In the genomic region with DNA sequence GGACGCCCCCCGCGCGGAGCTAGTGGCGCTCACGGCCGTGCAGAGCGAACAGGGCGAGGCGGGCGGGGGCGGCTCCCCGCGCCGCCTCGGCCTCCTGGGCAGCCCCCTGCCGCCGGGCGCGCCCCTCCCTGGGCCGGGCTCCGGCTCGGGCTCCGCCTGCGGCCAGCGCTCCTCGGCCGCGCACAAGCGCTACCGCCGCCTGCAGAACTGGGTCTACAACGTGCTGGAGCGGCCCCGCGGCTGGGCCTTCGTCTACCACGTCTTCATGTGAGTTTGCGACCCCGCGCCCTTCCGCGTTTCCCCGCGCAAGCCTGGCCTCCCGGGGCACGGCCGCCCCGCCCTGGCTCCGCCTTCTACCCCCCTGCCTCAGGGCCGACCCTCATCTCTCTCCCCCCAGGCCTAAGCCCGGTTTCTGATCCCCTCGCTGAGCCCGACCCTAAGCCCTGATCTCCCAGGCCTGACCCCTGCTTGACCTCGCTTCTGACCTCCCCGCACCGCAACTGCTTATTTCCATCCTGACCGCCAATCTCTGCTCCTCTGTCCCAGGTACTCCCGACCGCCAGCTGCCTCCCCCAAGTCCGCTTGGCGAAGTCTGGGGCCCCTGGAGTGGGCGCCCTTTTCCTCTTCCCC, we compare ENCODE assay signal across 8 cellular contexts. TPM values are rescaled to one million over a fixed set of nuclear protein-coding genes. Genes with fewer than 3 reads are reported as not detected.
DNase-seq lines count a peak whose midpoint lies in the region; ATAC-seq, FAIRE-seq and TF ChIP-seq lines count a peak whose summit lies in the region.

No MANE protein-coding gene starts in this region.

- H3K9ac ChIP-seq in mesenchymal stem cell (ENCODE audit: low read length), result no peak overlapping the region

- CTCF ChIA-PET in A549 (lab: Yijun Ruan, JAX), result interaction anchor here (1.4 kb wide), 1 partner anchor 10 kb away, joined by 3 read pairs; no protein-coding TSS in a partner anchor
- CTCF ChIA-PET in HEK293T (lab: Yijun Ruan, JAX), result interaction anchor here (1.0 kb wide), 1 partner anchor 9 kb away, joined by 3 read pairs; no protein-coding TSS in a partner anchor

- no peak for TF ChIP-seq EP300 in A549 (IDR thresholded peaks at IDR 0.05)

- no peak for FAIRE-seq in A549 (lab: Jason Lieb, UNC)

- no peak overlapping the region for H2BK5ac ChIP-seq in mesenchymal stem cell (ENCODE audit: low read depth, low read length, poor library complexity, severe bottlenecking)

- H3K4me3 ChIP-seq in A549 (peak overlapping the region; percentile 53), brain microvascular endothelial cell (ENCODE audit: low read depth, low read length) (peak overlapping the region; percentile 17), mesenchymal stem cell (ENCODE audit: insufficient read depth in 1 of 2, low read depth in 1 of 2, low read length in 2 of 2) (peak overlapping the region in 1 of 2 experiments; percentile 49)

- no peak overlapping the region for H3K4ac ChIP-seq in mesenchymal stem cell (ENCODE audit: low read depth in 1 of 2, low read length in 2 of 2)

- no peak overlapping the region for H3K23ac ChIP-seq in mesenchymal stem cell (ENCODE audit: low read length in 2 of 2)

- no peak overlapping the region for H4K8ac ChIP-seq in mesenchymal stem cell (ENCODE audit: low read length)

- POLR2A ChIA-PET in A549 (lab: Yijun Ruan, JAX) (no interaction called here), HEK293T (lab: Yijun Ruan, JAX) (interaction anchor here (1.7 kb wide), 1 partner anchor 93 kb away, joined by 4 read pairs; the partner anchor contains the start of gene NFYC)

- H3K9me3 ChIP-seq in A549, result no peaks in the 10 kb centered on the region
- H3K9me3 ChIP-seq in mesenchymal stem cell (ENCODE audit: control insufficient read depth, low read length), result no peaks in the 10 kb centered on the region

- H3K4me1 ChIP-seq in A549 (no peaks in the 10 kb centered on the region), mesenchymal stem cell (ENCODE audit: control insufficient read depth, insufficient read depth, low read depth, low read length) (peaks cover 25% of the 10 kb centered on the region)

- in situ Hi-C loops in brain microvascular endothelial cell (cut with HindIII; ENCODE audit: low pct_ligation_motif_present, low sequenced_read_pairs), result no loop called here

- no peak overlapping the region for H2AK5ac ChIP-seq in mesenchymal stem cell (ENCODE audit: low read length, severe bottlenecking)

- TF ChIP-seq RAD21 in A549 (conservative IDR thresholded peaks at IDR 0.05 in 1 of 2, IDR thresholded peaks at IDR 0.05 in 1 of 2), result no peak

- H3K27me3 ChIP-seq in brain microvascular endothelial cell (replicated peaks) (peaks cover 5% of the 10 kb centered on the region), mesenchymal stem cell (ENCODE audit: control insufficient read depth in 1 of 2, insufficient read depth in 1 of 2, low read length in 2 of 2) (peaks cover 11 to 71% of the 10 kb centered on the region in 2 experiments)

- H3K14ac ChIP-seq in mesenchymal stem cell (ENCODE audit: low read length in 2 of 2), result no peak overlapping the region

- TF ChIP-seq CTCF in A549 (IDR thresholded peaks at IDR 0.05), result no peak
- TF ChIP-seq CTCF in brain microvascular endothelial cell (IDR thresholded peaks at IDR 0.05; ENCODE audit: low read depth, low read length, missing control alignments), result no peak

- H3K36me3 ChIP-seq in brain microvascular endothelial cell (replicated peaks), result no peaks in the 10 kb centered on the region
- H3K36me3 ChIP-seq in mesenchymal stem cell (ENCODE audit: control insufficient read depth in 1 of 2, insufficient read depth in 2 of 2, low read depth in 1 of 2, low read length in 2 of 2), result peaks cover 0 to 5% of the 10 kb centered on the region in 2 experiments

- no peak overlapping the region for H2BK120ac ChIP-seq in mesenchymal stem cell (ENCODE audit: low read depth, low read length)

- H2BK12ac ChIP-seq in mesenchymal stem cell (ENCODE audit: low read length in 2 of 2), result peak overlapping the region in 1 of 2 experiments; percentile 6

- 68% methylated on average over 31 of the region's 63 CpGs for WGBS in A549 (ENCODE audit: missing lambda C conversion rate)
- WGBS in mesenchymal stem cell, result 13% methylated on average over 56 of the region's 63 CpGs

- DNase-seq in A549 (ENCODE audit: low read depth in 1 of 2, low spot score in 1 of 2) (no peak), HEK293T (ENCODE audit: extremely low spot score) (peak; percentile 47), brain microvascular endothelial cell (no peak), mesenchymal stem cell (no peak), NOMO-1 treated with dmso at 0.1 percent for 144 hours (lab: John Stamatoyannopoulos, UW; ENCODE audit: unreplicated experiment) (no peak), Kasumi-1 (lab: John Stamatoyannopoulos, UW) (no peak)
- no peak for DNase-seq in activated CD8-positive, alpha-beta memory T cell treated with anti-CD3 and anti-CD28 coated beads for 24 hours

- H3K18ac ChIP-seq in mesenchymal stem cell (ENCODE audit: low read depth in 1 of 2, low read length in 2 of 2), result no peak overlapping the region

- no peak overlapping the region for H2AFZ ChIP-seq in mesenchymal stem cell (ENCODE audit: low read depth, low read length)

- 0 out of 6 replicates have a peak, but pooled peaks of 1 of the 2 experiments have one; percentile 9 for ATAC-seq in A549
- ATAC-seq in HG03108 (IDR thresholded peaks at IDR 0.05; ENCODE audit: unreplicated experiment), result no peak

- no peaks in the 10 kb centered on the region for H3K79me1 ChIP-seq in mesenchymal stem cell (replicated peaks; ENCODE audit: low read length, poor library complexity, severe bottlenecking)

- H4K91ac ChIP-seq in mesenchymal stem cell (ENCODE audit: low read length), result no peak overlapping the region

- H3K27ac ChIP-seq in A549 (peak overlapping the region; percentile 59 to 88; a peak in 4 of 6 replicates), brain microvascular endothelial cell (no peak overlapping the region), mesenchymal stem cell (ENCODE audit: low read length, poor library complexity, severe bottlenecking) (no peak overlapping the region)

- TF ChIP-seq POLR2A in A549 (IDR thresholded peaks at IDR 0.05; ENCODE audit: low read length), result no peak

- peak overlapping the region; percentile 93 for H3K4me2 ChIP-seq in A549
- peak overlapping the region; percentile 93 for H3K4me2 ChIP-seq in mesenchymal stem cell (ENCODE audit: low read length, poor library complexity, severe bottlenecking)

- H2BK15ac ChIP-seq in mesenchymal stem cell (ENCODE audit: low read depth, poor library complexity, severe bottlenecking), result no peak overlapping the region

TF ChIP-seq in A549, 52 proteins besides CTCF, POLR2A, EP300 and RAD21 (continues in another document):
- TF ChIP-seq CHD4 (IDR thresholded peaks at IDR 0.05; ENCODE audit: borderline replicate concordance), result no peak
- TF ChIP-seq E2F6 (IDR thresholded peaks at IDR 0.05; ENCODE audit: borderline replicate concordance, low read depth), result no peak
- TF ChIP-seq PHF8 (IDR thresholded peaks at IDR 0.05; ENCODE audit: borderline replicate concordance, low read depth), result no peak
- no peak for TF ChIP-seq NR3C1 (IDR thresholded peaks at IDR 0.05)
- TF ChIP-seq TFCP2L1 (CRISPR knock-in tag; IDR thresholded peaks at IDR 0.05), result no peak
- TF ChIP-seq, protein P1, sequence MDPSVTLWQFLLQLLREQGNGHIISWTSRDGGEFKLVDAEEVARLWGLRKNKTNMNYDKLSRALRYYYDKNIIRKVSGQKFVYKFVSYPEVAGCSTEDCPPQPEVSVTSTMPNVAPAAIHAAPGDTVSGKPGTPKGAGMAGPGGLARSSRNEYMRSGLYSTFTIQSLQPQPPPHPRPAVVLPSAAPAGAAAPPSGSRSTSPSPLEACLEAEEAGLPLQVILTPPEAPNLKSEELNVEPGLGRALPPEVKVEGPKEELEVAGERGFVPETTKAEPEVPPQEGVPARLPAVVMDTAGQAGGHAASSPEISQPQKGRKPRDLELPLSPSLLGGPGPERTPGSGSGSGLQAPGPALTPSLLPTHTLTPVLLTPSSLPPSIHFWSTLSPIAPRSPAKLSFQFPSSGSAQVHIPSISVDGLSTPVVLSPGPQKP (IDR thresholded peaks at IDR 0.05; ENCODE audit: low read depth, low read length), result no peak

TF ChIP-seq in HEK293T, 16 proteins besides CTCF, POLR2A, EP300 and RAD21:
- TF ChIP-seq TARDBP (IDR thresholded peaks at IDR 0.05), result no peak
- TF ChIP-seq ELF4 (IDR thresholded peaks at IDR 0.05), result no peak
- TF ChIP-seq FOXK2 (IDR thresholded peaks at IDR 0.05), result no peak
- no peak for TF ChIP-seq ZNF384 (IDR thresholded peaks at IDR 0.05)
- TF ChIP-seq L3MBTL2 (conservative IDR thresholded peaks at IDR 0.05), result peak; percentile 39; the same call in 1 of the 2 replicates
- no peak for TF ChIP-seq LEF1 (IDR thresholded peaks at IDR 0.05; ENCODE audit: borderline replicate concordance)
- TF ChIP-seq SUZ12 (IDR thresholded peaks at IDR 0.05), result no peak
- TF ChIP-seq BHLHE40 (IDR thresholded peaks at IDR 0.05; ENCODE audit: borderline replicate concordance), result no peak
- TF ChIP-seq NFRKB (IDR thresholded peaks at IDR 0.05), result no peak
- TF ChIP-seq, protein P2, sequence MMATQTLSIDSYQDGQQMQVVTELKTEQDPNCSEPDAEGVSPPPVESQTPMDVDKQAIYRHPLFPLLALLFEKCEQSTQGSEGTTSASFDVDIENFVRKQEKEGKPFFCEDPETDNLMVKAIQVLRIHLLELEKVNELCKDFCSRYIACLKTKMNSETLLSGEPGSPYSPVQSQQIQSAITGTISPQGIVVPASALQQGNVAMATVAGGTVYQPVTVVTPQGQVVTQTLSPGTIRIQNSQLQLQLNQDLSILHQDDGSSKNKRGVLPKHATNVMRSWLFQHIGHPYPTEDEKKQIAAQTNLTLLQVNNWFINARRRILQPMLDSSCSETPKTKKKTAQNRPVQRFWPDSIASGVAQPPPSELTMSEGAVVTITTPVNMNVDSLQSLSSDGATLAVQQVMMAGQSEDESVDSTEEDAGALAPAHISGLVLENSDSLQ (IDR thresholded peaks at IDR 0.05), result no peak
- peak; percentile 31; the same call in 1 of the 2 replicates for TF ChIP-seq FOXM1 (IDR thresholded peaks at IDR 0.05; ENCODE audit: borderline replicate concordance)

RNA-seq across cellular contexts. Expression of gene KCNQ4, which starts 0.7 kb away (rescaled TPM):
- polyA plus RNA-seq in A549 (2011; rRNA removed), result 0.08 and 0.09 TPM in 2 replicates
- polyA plus RNA-seq in A549 (2012; cell fraction: cytosol; rRNA removed), result 0.17 and 0.30 TPM in 2 replicates
- 0.95 and 1.7 TPM in 2 replicates for polyA plus RNA-seq in A549 (2012; cell fraction: nucleus; rRNA removed)
- 0.17 to 0.24 TPM (median 0.22 TPM) in 3 replicates for polyA plus RNA-seq in A549 (2017; fragmentation: RNase III; extraction: RNeasy Plus Mini Kit Qiagen cat#74134 plus additional on column Dnase treatment)
- polyA minus RNA-seq in A549 (2011; rRNA and poly(A)+ RNA removed), result 0.17 and 0.24 TPM in 2 replicates
- 0.10 TPM for polyA plus RNA-seq in mesenchymal stem cell (2013, experiment 1 of 2)
- 0.14 TPM for polyA plus RNA-seq in mesenchymal stem cell (2013, experiment 2 of 2)

Comparison
In these comparisons a context has a peak if more than half of its experiments do, and no peak if none do; other contexts are left out.
1. H3K27ac ChIP-seq: peak in A549 (2 of 2); none in brain microvascular endothelial cell (single experiment) and mesenchymal stem cell (single experiment).